In the genomic region with DNA sequence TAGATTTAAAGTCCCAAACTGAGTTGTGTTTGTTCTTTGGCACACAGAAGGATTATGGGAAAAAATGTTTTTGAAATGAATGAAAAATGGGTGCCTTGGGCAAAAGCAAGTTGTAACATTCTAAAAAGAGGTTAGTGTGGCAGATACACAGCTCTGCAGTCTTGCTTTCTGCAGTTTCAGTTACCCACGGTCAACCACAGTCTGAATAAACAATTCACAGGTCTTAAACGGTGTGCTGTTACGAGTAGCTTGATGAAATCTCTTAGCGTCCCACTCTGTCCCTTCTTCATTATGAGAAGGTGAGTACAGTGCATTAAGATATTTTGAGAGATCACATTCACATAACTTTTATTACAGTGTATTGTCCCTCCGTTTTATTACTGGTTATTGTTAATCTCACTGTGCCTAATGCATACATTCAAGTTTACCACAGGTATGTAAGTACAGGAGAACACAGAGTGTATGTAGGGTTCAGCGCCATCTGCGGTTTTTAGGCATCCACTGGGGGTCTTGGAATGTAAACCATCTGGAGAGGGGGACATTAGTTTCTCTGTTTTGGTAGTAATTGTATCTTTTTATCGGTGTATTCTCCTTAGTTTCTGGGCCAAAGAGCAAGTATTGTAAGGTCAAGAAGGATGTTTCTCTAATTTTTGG, we compare ENCODE assay signal across 1 cellular context.
TF ChIP-seq lines count a peak whose summit lies in the region.

No MANE protein-coding gene starts in this region.

TF ChIP-seq in HEK293, 187 proteins besides CTCF, POLR2A, EP300 and RAD21 (continued from another document):
- TF ChIP-seq, protein P1, sequence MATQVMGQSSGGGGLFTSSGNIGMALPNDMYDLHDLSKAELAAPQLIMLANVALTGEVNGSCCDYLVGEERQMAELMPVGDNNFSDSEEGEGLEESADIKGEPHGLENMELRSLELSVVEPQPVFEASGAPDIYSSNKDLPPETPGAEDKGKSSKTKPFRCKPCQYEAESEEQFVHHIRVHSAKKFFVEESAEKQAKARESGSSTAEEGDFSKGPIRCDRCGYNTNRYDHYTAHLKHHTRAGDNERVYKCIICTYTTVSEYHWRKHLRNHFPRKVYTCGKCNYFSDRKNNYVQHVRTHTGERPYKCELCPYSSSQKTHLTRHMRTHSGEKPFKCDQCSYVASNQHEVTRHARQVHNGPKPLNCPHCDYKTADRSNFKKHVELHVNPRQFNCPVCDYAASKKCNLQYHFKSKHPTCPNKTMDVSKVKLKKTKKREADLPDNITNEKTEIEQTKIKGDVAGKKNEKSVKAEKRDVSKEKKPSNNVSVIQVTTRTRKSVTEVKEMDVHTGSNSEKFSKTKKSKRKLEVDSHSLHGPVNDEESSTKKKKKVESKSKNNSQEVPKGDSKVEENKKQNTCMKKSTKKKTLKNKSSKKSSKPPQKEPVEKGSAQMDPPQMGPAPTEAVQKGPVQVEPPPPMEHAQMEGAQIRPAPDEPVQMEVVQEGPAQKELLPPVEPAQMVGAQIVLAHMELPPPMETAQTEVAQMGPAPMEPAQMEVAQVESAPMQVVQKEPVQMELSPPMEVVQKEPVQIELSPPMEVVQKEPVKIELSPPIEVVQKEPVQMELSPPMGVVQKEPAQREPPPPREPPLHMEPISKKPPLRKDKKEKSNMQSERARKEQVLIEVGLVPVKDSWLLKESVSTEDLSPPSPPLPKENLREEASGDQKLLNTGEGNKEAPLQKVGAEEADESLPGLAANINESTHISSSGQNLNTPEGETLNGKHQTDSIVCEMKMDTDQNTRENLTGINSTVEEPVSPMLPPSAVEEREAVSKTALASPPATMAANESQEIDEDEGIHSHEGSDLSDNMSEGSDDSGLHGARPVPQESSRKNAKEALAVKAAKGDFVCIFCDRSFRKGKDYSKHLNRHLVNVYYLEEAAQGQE (tag by site-specific recombination; IDR thresholded peaks at IDR 0.05) = no peak
